Comparison of ENCODE assay signal across 8 cellular contexts in the genomic region with DNA sequence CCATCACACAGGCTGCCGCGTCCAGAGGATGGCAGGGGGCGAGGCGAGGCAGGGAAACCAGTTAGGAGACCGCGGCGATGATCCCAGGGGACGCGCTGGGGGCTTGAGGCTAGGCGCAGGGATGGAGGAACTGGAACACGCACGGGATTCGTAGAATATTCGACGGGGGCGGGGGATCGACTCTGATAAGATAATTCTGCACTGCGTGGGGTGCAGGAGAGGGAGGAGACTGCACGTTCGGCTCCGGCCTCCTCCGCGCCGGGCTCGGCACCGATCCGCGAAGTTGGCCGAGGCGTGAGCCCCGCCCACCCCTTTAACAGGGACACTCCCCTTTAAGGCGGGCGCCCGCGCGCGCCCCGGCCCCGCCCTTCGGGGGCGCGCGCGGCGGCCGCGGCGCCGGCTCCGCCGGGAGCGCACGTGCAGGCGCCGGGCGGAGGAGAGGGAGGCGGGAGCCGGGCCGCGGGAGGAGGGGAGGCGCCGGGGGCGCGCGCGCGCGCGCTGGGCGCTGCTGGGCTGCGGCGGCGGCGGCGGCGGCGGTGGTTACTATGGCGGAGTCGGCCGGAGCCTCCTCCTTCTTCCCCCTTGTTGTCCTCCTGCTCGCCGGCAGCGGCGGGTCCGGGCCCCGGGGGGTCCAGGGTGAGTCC. TPM values are rescaled to one million over a fixed set of nuclear protein-coding genes. Genes with fewer than 3 reads are reported as not detected.
A peak's percentile ranks its signal among the peaks of the same experiment; 100 is the strongest.
DNase-seq lines count a peak whose midpoint lies in the region; ATAC-seq and TF ChIP-seq lines count a peak whose summit lies in the region.

Gene ACVR1B, plus strand, starts transcription at position 501 of the 644 bp plus-strand sequence. Its CDS starts 45 bp downstream, at position 546.

- H3K4me3 ChIP-seq in heart left ventricle (peak within 1 kb of the TSS; percentile 77 to 100 (median 99)), tibial nerve (peak within 1 kb of the TSS; percentile 88 to 100 (median 98))

- H3K27ac ChIP-seq in adipose tissue (ENCODE audit: low read depth, low read length) (no peak within 1 kb of the TSS), heart left ventricle (peak within 1 kb of the TSS; percentile 74 to 96 (median 90)), tibial nerve (peak within 1 kb of the TSS; percentile 87 to 97 (median 94))

- intact Hi-C loops in heart left ventricle (cut with DNase I), result loop anchor here in 1 of 10 donors (2.0 kb wide), 1 partner anchor 21 kb away; no protein-coding TSS in a partner anchor

- H3K9me3 ChIP-seq in heart left ventricle, result no peaks in the 10 kb centered on the region
- no peaks in the 10 kb centered on the region for H3K9me3 ChIP-seq in tibial nerve

- TF ChIP-seq CTCF in heart left ventricle (IDR thresholded peaks at IDR 0.05), result no peak
- no peak for TF ChIP-seq CTCF in tibial nerve (IDR thresholded peaks at IDR 0.05)

- H3K27me3 ChIP-seq in heart left ventricle (no peaks in the 10 kb centered on the region), tibial nerve (no peaks in the 10 kb centered on the region)

- TF ChIP-seq EP300 in tibial nerve (IDR thresholded peaks at IDR 0.05), result peak in 1 of 2 donors; percentile 45

- H3K4me1 ChIP-seq in heart left ventricle (peaks cover 8 to 47% (median 32%) of the 10 kb centered on the region in 12 donors), tibial nerve (peaks cover 0 to 40% (median 25%) of the 10 kb centered on the region in 4 donors)

- H3K36me3 ChIP-seq in heart left ventricle, result no peaks in the 10 kb centered on the region
- H3K36me3 ChIP-seq in tibial nerve, result no peaks in the 10 kb centered on the region

- DNase-seq in GF-D8 (lab: John Stamatoyannopoulos, UW) (peak; percentile 43), NCI-H146 (lab: John Stamatoyannopoulos, UW) (peak; percentile 96), T follicular helper cell (ENCODE audit: low read depth) (peak; percentile 87), heart left ventricle (peak; percentile 91 to 96 (median 92)), pons (ENCODE audit: low spot score) (peak; percentile 79), tibial nerve (ENCODE audit: low spot score in 2 of 2) (peak; percentile 89 to 90)

- peak in 1 of 2 donors; percentile 37 for TF ChIP-seq POLR2A in heart left ventricle (IDR thresholded peaks at IDR 0.05)
- TF ChIP-seq POLR2A in tibial nerve (IDR thresholded peaks at IDR 0.05), result peak; percentile 45 to 70

- ATAC-seq in HG02642 (IDR thresholded peaks at IDR 0.05; ENCODE audit: poor library complexity, unreplicated experiment) (peak; percentile 90), heart left ventricle (peak; percentile 92 to 95 (median 94))

- WGBS in adipose tissue, 3 donors, result 0 to 1% (median 1%) methylated on average over 26 to 86 of the region's 86 CpGs
- 0% methylated on average over 33 to 86 of the region's 86 CpGs for WGBS in heart left ventricle, 4 donors
- 1 to 2% methylated on average over 40 to 55 of the region's 86 CpGs for WGBS in tibial nerve, 2 donors

RNA-seq across cellular contexts. Expression of gene ACVR1B, which starts in this region (rescaled TPM):
- polyA plus RNA-seq in adipose tissue (10 to 100 TPM in 2 of 3 donors, 1 to 10 TPM in 1; 8.9 to 26.9 (median 20.0) TPM), heart left ventricle (10 to 100 TPM in 1 of 2 donors, 1 to 10 TPM in 1; 7.7 to 13.3 TPM)
- total RNA-seq in heart left ventricle (10 to 100 TPM in 7 of 9 donors, 1 to 10 TPM in 2; 7.4 to 19.8 (median 11.6) TPM), tibial nerve (10 to 100 TPM; 11.6 to 19.8 (median 17.1) TPM)

Comparison
In these comparisons a context has a peak if more than half of its experiments do, and no peak if none do; other contexts are left out.
1. DNase-seq: peak in every context shown above with its lines; median percentile 96 in NCI-H146; 92 in heart left ventricle; 90 in tibial nerve; 87 in T follicular helper cell; 79 in pons; 43 in GF-D8.